28 cellular contexts compared by ENCODE assay signal in the genomic region with DNA sequence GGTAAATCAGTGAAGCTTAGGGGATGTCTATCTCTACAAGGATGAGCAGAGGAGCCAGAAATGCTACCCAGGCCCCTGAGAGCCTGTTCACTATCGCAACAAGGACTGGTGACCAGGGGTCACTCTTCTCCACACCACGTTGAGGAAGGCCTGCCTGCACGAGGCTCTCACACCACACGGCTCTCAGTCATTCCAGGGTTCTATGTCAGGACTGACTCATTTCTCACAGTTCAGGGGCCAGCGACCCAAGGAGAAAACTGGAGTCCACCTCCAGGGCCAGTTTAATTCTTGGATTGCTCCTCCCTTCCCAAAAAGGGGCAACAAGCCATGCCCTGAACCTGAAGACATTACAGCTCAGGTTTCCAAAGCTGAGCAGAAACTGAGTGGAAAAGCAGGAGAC. TPM values are rescaled to one million over a fixed set of nuclear protein-coding genes. Genes with fewer than 3 reads are reported as not detected.
DNase-seq lines count a peak whose midpoint lies in the region; ATAC-seq, FAIRE-seq and TF ChIP-seq lines count a peak whose summit lies in the region.
"Had no signal": no experiment of that assay in that cellular context is flagged by ENCODE, and none has a peak within 500 bp of the region (broad histone marks: within the 10 kb centered on the region; RNA-seq: fewer than 3 reads in every experiment).

No MANE protein-coding gene starts in this region.

- FAIRE-seq in HepG2 (lab: Jason Lieb, UNC), result no peak
- FAIRE-seq in D721Med (lab: Jason Lieb, UNC), result no peak
- FAIRE-seq: endothelial cell of umbilical vein, K562, pancreas had no signal

- ATAC-seq in HepG2 (no peak), right lobe of liver (no peak), lower lobe of right lung (no peak), upper lobe of right lung (no peak), HG02678 (IDR thresholded peaks at IDR 0.05; ENCODE audit: unreplicated experiment) (no peak)
- ATAC-seq: body of pancreas, K562, Panc1 had no signal

- H3K27me3 ChIP-seq in HepG2 (ENCODE audit: control insufficient read depth in 1 of 2, insufficient read depth in 2 of 2, low read length in 2 of 2) (no peaks in the 10 kb centered on the region), right lobe of liver (no peaks in the 10 kb centered on the region), lower lobe of right lung (ENCODE audit: low read depth) (no peaks in the 10 kb centered on the region), upper lobe of right lung (no peaks in the 10 kb centered on the region)
- H3K27me3 ChIP-seq: body of pancreas, dorsolateral prefrontal cortex, pancreas, right atrium auricular region had no signal

- TF ChIP-seq POLR2A in HepG2 (IDR thresholded peaks at IDR 0.05; ENCODE audit: insufficient read depth in 1 of 2, low read depth in 2 of 2, low read length in 2 of 2) (no peak), right lobe of liver (IDR thresholded peaks at IDR 0.05) (no peak)

- H3K4me2 ChIP-seq in HepG2 (ENCODE audit: low read depth, low read length), result no peak overlapping the region

- POLR2A ChIA-PET in HepG2 (lab: Yijun Ruan, JAX), result interaction anchor here (2.2 kb wide), 1 partner anchor 30 kb away, joined by 6 read pairs; no protein-coding TSS in a partner anchor

- no TSS peak for BruUV-seq in HepG2 (replicated peaks; lab: Mats Ljungman, UMichigan)

- WGBS in HepG2 (ENCODE audit: low lambda C conversion rate), result 92% methylated on average over 5 of the region's 5 CpGs
- 81% methylated on average over 5 of the region's 5 CpGs for WGBS in right lobe of liver (ENCODE audit: insufficient coverage, low coverage, low lambda C conversion rate, missing lambda C conversion rate)

- TF ChIP-seq CTCF in HepG2 (CRISPR knock-in tag; IDR thresholded peaks at IDR 0.05) (no peak), right lobe of liver (IDR thresholded peaks at IDR 0.05) (no peak), VCaP (conservative IDR thresholded peaks at IDR 0.05) (no peak), lower lobe of right lung (IDR thresholded peaks at IDR 0.05) (no peak), upper lobe of right lung (IDR thresholded peaks at IDR 0.05) (no peak), D721Med (IDR thresholded peaks at IDR 0.05; ENCODE audit: insufficient read depth, missing control alignments) (no peak)

- no peak for TF ChIP-seq EP300 in HepG2 (IDR thresholded peaks at IDR 0.05; ENCODE audit: low read depth in 2 of 2, low read length in 2 of 2)
- no peak for TF ChIP-seq EP300 in HepG2 (CRISPR knock-in tag; IDR thresholded peaks at IDR 0.05; ENCODE audit: borderline replicate concordance)

- H3K4me1 ChIP-seq in HepG2 (ENCODE audit: insufficient read depth, low read length) (peaks cover 8% of the 10 kb centered on the region; the same call in 1 of the 2 replicates), right lobe of liver (peaks cover 0 to 17% (median 3%) of the 10 kb centered on the region in 4 donors), lower lobe of right lung (peaks cover 73% of the 10 kb centered on the region), upper lobe of right lung (peaks cover 52% of the 10 kb centered on the region)

- no peak for TF ChIP-seq RAD21 in HepG2 (CRISPR knock-in tag; IDR thresholded peaks at IDR 0.05)

- no peaks in the 10 kb centered on the region for H3K9me3 ChIP-seq in HepG2 (ENCODE audit: low read length)
- H3K9me3 ChIP-seq in right lobe of liver, result no peaks in the 10 kb centered on the region
- no peaks in the 10 kb centered on the region for H3K9me3 ChIP-seq in lower lobe of right lung
- no peaks in the 10 kb centered on the region for H3K9me3 ChIP-seq in upper lobe of right lung
- H3K9me3 ChIP-seq: body of pancreas, left ventricle myocardium inferior, pancreas, right atrium auricular region had no signal

- in situ Hi-C loops in HepG2 (cut with HindIII; ENCODE audit: extremely low pct_ligation_motif_present, low pct_unique_long_range_greater_than_20kb), result no loop called here

- H3K9ac ChIP-seq in HepG2 (ENCODE audit: insufficient read depth, low read depth, low read length), result no peak overlapping the region

- H2AFZ ChIP-seq in HepG2 (ENCODE audit: low read length), result no peak overlapping the region

- H3K4me3 ChIP-seq in HepG2 (replicated peaks in 1 of 3; ENCODE audit: insufficient read depth in 1 of 3, low read depth in 2 of 3, low read length in 3 of 3), result no peak overlapping the region
- H3K4me3 ChIP-seq in right lobe of liver, result no peak overlapping the region
- no peak overlapping the region for H3K4me3 ChIP-seq in lower lobe of right lung
- H3K4me3 ChIP-seq in upper lobe of right lung, result no peak overlapping the region
- H3K4me3 ChIP-seq: body of pancreas, dorsolateral prefrontal cortex, K562, left ventricle myocardium inferior, pancreas, right atrium auricular region had no signal

- H3K79me2 ChIP-seq in HepG2 (ENCODE audit: insufficient read depth, low read length), result peaks cover 37% of the 10 kb centered on the region

- CTCF ChIA-PET in HepG2 (lab: Yijun Ruan, JAX; ENCODE audit: low intra/inter-chr PET ratio, low total read pairs), result no interaction called here

- H4K20me1 ChIP-seq in HepG2 (ENCODE audit: insufficient read depth, low read length), result peaks cover 66% of the 10 kb centered on the region

- no peak overlapping the region for H3K27ac ChIP-seq in HepG2 (ENCODE audit: extremely low read length, insufficient read depth, low read length)
- no peak overlapping the region for H3K27ac ChIP-seq in right lobe of liver
- H3K27ac ChIP-seq in VCaP, result peak overlapping the region; percentile 63
- H3K27ac ChIP-seq in lower lobe of right lung, result peak overlapping the region; percentile 42
- peak overlapping the region; percentile 71 for H3K27ac ChIP-seq in upper lobe of right lung
- H3K27ac ChIP-seq: right atrium auricular region had no signal

- no peak for DNase-seq in HepG2 (ENCODE audit: low spot score)
- DNase-seq in right lobe of liver, result no peak
- DNase-seq in lower lobe of right lung, result no peak
- no peak for DNase-seq in upper lobe of right lung
- no peak for DNase-seq in D721Med (ENCODE audit: insufficient read length, low spot score)
- DNase-seq in DMS114 treated with DMSO at 0.1 percent for 48 hours (lab: John Stamatoyannopoulos, UW; ENCODE audit: unreplicated experiment), result no peak
- DNase-seq: activated CD8-positive, alpha-beta memory T cell treated with anti-CD3 and anti-CD28 coated beads, Interleukin-2, amount 50 U/mL, for 4 hours; activated effector memory CD4-positive, alpha-beta T cell treated with Interleukin-2 at 50 U/mL for 16 hours; C1 segment of cervical spinal cord; cerebellar nuclear complex; DMS53; dorsolateral prefrontal cortex; H7; left ventricle myocardium inferior; NCI-H1105 treated with DMSO at 0.1 percent for 48 hours; NCI-H1930; pancreas; SHP77; stimulated activated CD4-positive, alpha-beta T cell treated with anti-CD3 and anti-CD28 coated beads, Interleukin-2, amount 100 ng/mL, for 48 hours; substantia nigra; T-helper 9 cell had no signal

- intact Hi-C loops in HepG2 (cut with micrococcal nuclease; ENCODE audit: unreplicated experiment) (no loop called here), right lobe of liver (cut with DNase I) (loop anchor here in 1 of 2 donors (5.0 kb wide), 1 partner anchor 91 kb away; no protein-coding TSS in a partner anchor), lower lobe of right lung (cut with DNase I) (no loop called here), upper lobe of right lung (cut with DNase I) (no loop called here)

- H3K36me3 ChIP-seq in HepG2 (replicated peaks in 1 of 2; ENCODE audit: control insufficient read depth in 1 of 2, insufficient read depth in 2 of 2, low read length in 2 of 2), result peaks cover 28 to 74% of the 10 kb centered on the region in 2 experiments
- peaks cover 0 to 50% (median 1%) of the 10 kb centered on the region in 4 donors for H3K36me3 ChIP-seq in right lobe of liver
- H3K36me3 ChIP-seq in lower lobe of right lung, result peaks cover 58% of the 10 kb centered on the region
- H3K36me3 ChIP-seq in upper lobe of right lung, result peaks cover 51% of the 10 kb centered on the region

TF ChIP-seq in HepG2, 621 proteins besides CTCF, POLR2A, EP300 and RAD21:
- TF ChIP-seq CREB1 (IDR thresholded peaks at IDR 0.05), result no peak
- no peak for TF ChIP-seq CREB1 (CRISPR knock-in tag; IDR thresholded peaks at IDR 0.05)
- peak; percentile 51 for TF ChIP-seq RBM22 (optimal IDR thresholded peaks at IDR 0.05; ENCODE audit: low read length)
TF ChIP-seq in HepG2: peak in this region for 1.

RNA-seq across cellular contexts. Expression of a gene that starts 33.9 kb away (rescaled TPM):
- total RNA-seq in HepG2 (2016; rRNA removed; fragmentation: Illumina TruSeq; extraction: Trizol), result 206 and 323 TPM in 2 replicates
- 20.6 and 23.7 TPM in 2 replicates for total RNA-seq in HepG2 (2016; cell fraction: cytosol; rRNA removed; fragmentation: Illumina TruSeq; extraction: Trizol; ENCODE audit: low read depth)
- total RNA-seq in HepG2 (2016; cell fraction: insoluble cytoplasmic fraction; rRNA removed; fragmentation: Illumina TruSeq; extraction: Trizol), result 211 and 312 TPM in 2 replicates
- total RNA-seq in HepG2 (2016; cell fraction: membrane; rRNA removed; fragmentation: Illumina TruSeq; extraction: Trizol), result 33.5 and 37.5 TPM in 2 replicates
- total RNA-seq in HepG2 (2016; cell fraction: nucleus; rRNA removed; fragmentation: Illumina TruSeq; extraction: Trizol), result 81.8 and 84.7 TPM in 2 replicates
- polyA plus RNA-seq in HepG2 (2011; rRNA removed), result 49.3 and 60.6 TPM in 2 replicates
- polyA plus RNA-seq in HepG2 (2011; cell fraction: cytosol; rRNA removed), result 28.0 and 36.6 TPM in 2 replicates
- 25.1 and 25.6 TPM in 2 replicates for polyA plus RNA-seq in HepG2 (2011; cell fraction: nucleus; rRNA removed)
- polyA plus RNA-seq in HepG2 (2012), result 144 and 186 TPM in 2 replicates
- 21.7 and 22.0 TPM in 2 replicates for polyA plus RNA-seq in HepG2 (2016; cell fraction: cytosol; fragmentation: Illumina TruSeq; extraction: Trizol; ENCODE audit: low read depth)
- 513 and 558 TPM in 2 replicates for polyA plus RNA-seq in HepG2 (2016; cell fraction: insoluble cytoplasmic fraction; fragmentation: Illumina TruSeq; extraction: Trizol; ENCODE audit: low read depth)
- 26.3 and 31.3 TPM in 2 replicates for polyA plus RNA-seq in HepG2 (2016; cell fraction: membrane; fragmentation: Illumina TruSeq; extraction: Trizol; ENCODE audit: low read depth)
- polyA plus RNA-seq in HepG2 (2016; cell fraction: nucleus; fragmentation: Illumina TruSeq; extraction: Trizol; ENCODE audit: insufficient read depth, low read depth), result 158 and 180 TPM in 2 replicates
- 22.9 and 64.5 TPM in 2 replicates for polyA minus RNA-seq in HepG2 (2011; rRNA and poly(A)+ RNA removed; ENCODE audit: low replicate concordance)
- polyA minus RNA-seq in HepG2 (2011; cell fraction: cytosol; rRNA and poly(A)+ RNA removed), result 29.8 and 35.1 TPM in 2 replicates
- polyA minus RNA-seq in HepG2 (2011; cell fraction: nucleus; rRNA and poly(A)+ RNA removed), result 54.8 and 55.4 TPM in 2 replicates
- 10 to 100 TPM; 39.9 to 66.6 (median 49.0) TPM for total RNA-seq in right lobe of liver
- 129 TPM for total RNA-seq in lower lobe of right lung
- 114 TPM for total RNA-seq in upper lobe of right lung

Comparison
In these comparisons a context has a peak if more than half of its experiments do, and no peak if none do; other contexts are left out.
1. H3K27ac ChIP-seq: peak in VCaP (single experiment), lower lobe of right lung (single experiment) and upper lobe of right lung (single experiment); none in HepG2 (single experiment) and right lobe of liver (0 of 3).